In genomic region chr13:33789757-33790156, GRCh38 we compare ENCODE assay signal across 1 cellular context.
TF ChIP-seq lines count a peak whose summit lies in the region.

No MANE protein-coding gene starts in this region.

TF ChIP-seq in GM23338, 12 proteins besides CTCF, POLR2A, EP300 and RAD21 (continued from another document):
- TF ChIP-seq ZNF462 (CRISPR knock-in tag; IDR thresholded peaks at IDR 0.05) (no peak), STAT1 (IDR thresholded peaks at IDR 0.05; ENCODE audit: unreplicated experiment) (no peak), ZNF331 (CRISPR knock-in tag; IDR thresholded peaks at IDR 0.05; ENCODE audit: low read depth) (no peak), JUNB (IDR thresholded peaks at IDR 0.05; ENCODE audit: unreplicated experiment) (no peak), NANOG (IDR thresholded peaks at IDR 0.05; ENCODE audit: borderline replicate concordance) (no peak), ZNF114 (CRISPR knock-in tag; IDR thresholded peaks at IDR 0.05) (no peak), EZH2phosphoT487 (IDR thresholded peaks at IDR 0.05; ENCODE audit: unreplicated experiment) (no peak)
- TF ChIP-seq, protein P1, sequence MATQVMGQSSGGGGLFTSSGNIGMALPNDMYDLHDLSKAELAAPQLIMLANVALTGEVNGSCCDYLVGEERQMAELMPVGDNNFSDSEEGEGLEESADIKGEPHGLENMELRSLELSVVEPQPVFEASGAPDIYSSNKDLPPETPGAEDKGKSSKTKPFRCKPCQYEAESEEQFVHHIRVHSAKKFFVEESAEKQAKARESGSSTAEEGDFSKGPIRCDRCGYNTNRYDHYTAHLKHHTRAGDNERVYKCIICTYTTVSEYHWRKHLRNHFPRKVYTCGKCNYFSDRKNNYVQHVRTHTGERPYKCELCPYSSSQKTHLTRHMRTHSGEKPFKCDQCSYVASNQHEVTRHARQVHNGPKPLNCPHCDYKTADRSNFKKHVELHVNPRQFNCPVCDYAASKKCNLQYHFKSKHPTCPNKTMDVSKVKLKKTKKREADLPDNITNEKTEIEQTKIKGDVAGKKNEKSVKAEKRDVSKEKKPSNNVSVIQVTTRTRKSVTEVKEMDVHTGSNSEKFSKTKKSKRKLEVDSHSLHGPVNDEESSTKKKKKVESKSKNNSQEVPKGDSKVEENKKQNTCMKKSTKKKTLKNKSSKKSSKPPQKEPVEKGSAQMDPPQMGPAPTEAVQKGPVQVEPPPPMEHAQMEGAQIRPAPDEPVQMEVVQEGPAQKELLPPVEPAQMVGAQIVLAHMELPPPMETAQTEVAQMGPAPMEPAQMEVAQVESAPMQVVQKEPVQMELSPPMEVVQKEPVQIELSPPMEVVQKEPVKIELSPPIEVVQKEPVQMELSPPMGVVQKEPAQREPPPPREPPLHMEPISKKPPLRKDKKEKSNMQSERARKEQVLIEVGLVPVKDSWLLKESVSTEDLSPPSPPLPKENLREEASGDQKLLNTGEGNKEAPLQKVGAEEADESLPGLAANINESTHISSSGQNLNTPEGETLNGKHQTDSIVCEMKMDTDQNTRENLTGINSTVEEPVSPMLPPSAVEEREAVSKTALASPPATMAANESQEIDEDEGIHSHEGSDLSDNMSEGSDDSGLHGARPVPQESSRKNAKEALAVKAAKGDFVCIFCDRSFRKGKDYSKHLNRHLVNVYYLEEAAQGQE (IDR thresholded peaks at IDR 0.05; ENCODE audit: unreplicated experiment), result no peak
TF ChIP-seq in GM23338: peak in this region for 0.
